12 cellular contexts compared by ENCODE assay signal in genomic region chr2:54092940-54093339, GRCh38. TPM values are rescaled to one million over a fixed set of nuclear protein-coding genes. Genes with fewer than 3 reads are reported as not detected.
A peak's percentile ranks its signal among the peaks of the same experiment; 100 is the strongest.
DNase-seq lines count a peak whose midpoint lies in the region; ATAC-seq, FAIRE-seq and TF ChIP-seq lines count a peak whose summit lies in the region.
"Had no signal": no experiment of that assay in that cellular context is flagged by ENCODE, and none has a peak within 500 bp of the region (broad histone marks: within the 10 kb centered on the region; RNA-seq: fewer than 3 reads in every experiment).

No MANE protein-coding gene starts in this region.

- no peak overlapping the region for H3K9ac ChIP-seq in GM12878 (ENCODE audit: control insufficient read depth, insufficient read depth, low read length)

- H3K4me3 ChIP-seq in GM12878 (no peak overlapping the region), prostate gland (no peak overlapping the region)

- peaks cover 3% of the 10 kb centered on the region for H3K36me3 Mint-ChIP-seq in chondrocyte (ENCODE audit: low read depth)

- DNase-seq in GM20000 (ENCODE audit: low spot score) (peak; percentile 31), GM12878 (ENCODE audit: low read depth, low spot score) (no peak), chondrocyte (ENCODE audit: low spot score) (no peak), prostate gland (ENCODE audit: low spot score) (no peak)
- DNase-seq in stimulated activated CD4-positive, alpha-beta T cell treated with anti-CD3 and anti-CD28 coated beads, Interleukin-4, amount 100 ng/mL, for 1 hour, result no peak
- DNase-seq: NCI-H82, retina had no signal

- SMC1A ChIA-PET in GM12878 (lab: Charles Lee; ENCODE audit: uncharacterized antibody, unreplicated experiment), result interaction anchor here (0.6 to 3.6 kb wide), 6 partner anchors 9 to 342 kb away, joined by 3 to 21 read pairs (median 3); no protein-coding TSS in a partner anchor

- ATAC-seq in GM18505 (IDR thresholded peaks at IDR 0.05; ENCODE audit: unreplicated experiment), result peak; percentile 57
- peak; percentile 63 for ATAC-seq in HG03175 (IDR thresholded peaks at IDR 0.05; ENCODE audit: unreplicated experiment)
- ATAC-seq in GM12878, result peak; percentile 74
- ATAC-seq in GM21737 (IDR thresholded peaks at IDR 0.05; ENCODE audit: unreplicated experiment), result no peak

- no peaks in the 10 kb centered on the region for H3K9me3 ChIP-seq in GM12878 (replicated peaks; ENCODE audit: control insufficient read depth, insufficient read depth, low read length)
- no peaks in the 10 kb centered on the region for H3K9me3 ChIP-seq in prostate gland

- no peak for TF ChIP-seq POLR2A in GM18505 (IDR thresholded peaks at IDR 0.05; ENCODE audit: borderline replicate concordance, extremely low read depth, insufficient read depth, insufficient read length)
- TF ChIP-seq POLR2A in GM12878 (IDR thresholded peaks at IDR 0.05; ENCODE audit: low read depth, low read length), result no peak
- TF ChIP-seq POLR2A in prostate gland (IDR thresholded peaks at IDR 0.05), result no peak

- no peaks in the 10 kb centered on the region for H3K27me3 Mint-ChIP-seq in chondrocyte (ENCODE audit: low read depth)
- H3K27me3 Mint-ChIP-seq: dendritic cell treated with granulocyte-macrophage colony-stimulating factor and Interleukin-4, amounts not matched to agents 40 ng/mL and 50 ng/mL, for 4 days had no signal

- H3K36me3 ChIP-seq in GM12878 (ENCODE audit: control insufficient read depth in 2 of 2, insufficient read depth in 2 of 2, low read length in 1 of 2), result no peaks in the 10 kb centered on the region
- no peaks in the 10 kb centered on the region for H3K36me3 ChIP-seq in prostate gland

- H3K27me3 ChIP-seq in GM12878 (replicated peaks in 1 of 2; ENCODE audit: control insufficient read depth in 2 of 2, insufficient read depth in 2 of 2, low read length in 1 of 2), result no peaks in the 10 kb centered on the region
- no peaks in the 10 kb centered on the region for H3K27me3 ChIP-seq in prostate gland (replicated peaks; ENCODE audit: insufficient read depth)

- peak; percentile 47 for FAIRE-seq in GM12878 (lab: Jason Lieb, UNC)
- FAIRE-seq: islet of Langerhans had no signal

- H3K27ac Mint-ChIP-seq in chondrocyte (ENCODE audit: unreplicated experiment), result no peak overlapping the region
- H3K27ac Mint-ChIP-seq: dendritic cell treated with granulocyte-macrophage colony-stimulating factor and Interleukin-4, amounts not matched to agents 40 ng/mL and 50 ng/mL, for 4 days had no signal

- H3K4me1 ChIP-seq in GM12878 (ENCODE audit: control insufficient read depth, insufficient read depth, low read length) (peaks cover 20% of the 10 kb centered on the region), prostate gland (replicated peaks) (no peaks in the 10 kb centered on the region)

- H4K20me1 ChIP-seq in GM12878 (ENCODE audit: control insufficient read depth, insufficient read depth), result no peaks in the 10 kb centered on the region

- RAD21 ChIA-PET in GM12878 (lab: Charles Lee; ENCODE audit: unreplicated experiment), result interaction anchor here (0.8 kb wide), 1 partner anchor 39 kb away, joined by 3 read pairs; no protein-coding TSS in a partner anchor

- CTCF ChIA-PET in GM12878 (lab: Yijun Ruan, JAX), result interaction anchor here (1.2 to 2.6 kb wide), 3 partner anchors 11 to 14 kb away, joined by 4 to 10 read pairs (median 7); no protein-coding TSS in a partner anchor

- no peak for TF ChIP-seq EP300 in GM12878 (IDR thresholded peaks at IDR 0.05; ENCODE audit: borderline replicate concordance in 1 of 2, control insufficient read depth in 1 of 2, low read depth in 2 of 2, low read length in 2 of 2)

- BruUV-seq in GM12878 (replicated peaks; lab: Mats Ljungman, UMichigan), result no TSS peak

- POLR2A ChIA-PET in GM12878 (lab: Charles Lee), result interaction anchor here (0.6 to 1.5 kb wide), 3 partner anchors 11 to 585 kb away, joined by 3 to 4 read pairs (median 3); no protein-coding TSS in a partner anchor

- WGBS in GM12878 (ENCODE audit: insufficient coverage, insufficient replicate concordance, low lambda C conversion rate, missing lambda C conversion rate), result 25% methylated on average over 4 of the region's 4 CpGs
- 49% methylated on average over 4 of the region's 4 CpGs for WGBS in prostate gland

- no peak overlapping the region for H3K4me3 Mint-ChIP-seq in chondrocyte (ENCODE audit: unreplicated experiment)
- H3K4me3 Mint-ChIP-seq: dendritic cell treated with granulocyte-macrophage colony-stimulating factor and Interleukin-4, amounts not matched to agents 40 ng/mL and 50 ng/mL, for 4 days had no signal

- in situ Hi-C loops in GM12878 (cut with MboI), result no loop called here

- H3K27ac ChIP-seq in GM12878 (ENCODE audit: control insufficient read depth, insufficient read depth) (peak overlapping the region; percentile 16; the same call in 1 of the 2 replicates), prostate gland (no peak overlapping the region)

- intact Hi-C loops in GM12878 (cut with micrococcal nuclease; ENCODE audit: unreplicated experiment), result loop anchor here (1.0 kb wide), 1 partner anchor 22 kb away; the partner anchor contains the start of gene ACYP2
- intact Hi-C loops in prostate gland (cut with DNase I), result no loop called here

- peak overlapping the region; percentile 73 for H2AFZ ChIP-seq in GM12878 (ENCODE audit: control insufficient read depth, low read depth, low read length)

- TF ChIP-seq RAD21 in GM12878 (IDR thresholded peaks at IDR 0.05; ENCODE audit: insufficient read depth, low read depth, low read length), result no peak

- no peaks in the 10 kb centered on the region for H3K4me1 Mint-ChIP-seq in chondrocyte (ENCODE audit: low read depth)

- no peaks in the 10 kb centered on the region for H3K9me3 Mint-ChIP-seq in chondrocyte (ENCODE audit: low read depth)
- H3K9me3 Mint-ChIP-seq: dendritic cell treated with granulocyte-macrophage colony-stimulating factor and Interleukin-4, amounts not matched to agents 40 ng/mL and 50 ng/mL, for 4 days had no signal

- TF ChIP-seq CTCF in GM20000 (IDR thresholded peaks at IDR 0.05; ENCODE audit: extremely low read depth, missing control alignments) (no peak), GM12878 (IDR thresholded peaks at IDR 0.05 in 2 of 3, conservative IDR thresholded peaks at IDR 0.05 in 1 of 3; ENCODE audit: control insufficient read depth in 2 of 3, extremely low read depth in 1 of 3, insufficient read depth in 1 of 3, low read depth in 3 of 3, low read length in 3 of 3) (no peak), chondrocyte (IDR thresholded peaks at IDR 0.05) (no peak), prostate gland (IDR thresholded peaks at IDR 0.05) (no peak)

- no peaks in the 10 kb centered on the region for H3K79me2 ChIP-seq in GM12878 (ENCODE audit: control insufficient read depth, insufficient read depth, low read length)

- peak overlapping the region; percentile 82 for H3K4me2 ChIP-seq in GM12878 (ENCODE audit: control insufficient read depth, insufficient read depth)

TF ChIP-seq in GM12878, 131 proteins besides CTCF, POLR2A, EP300 and RAD21:
- TF ChIP-seq STAT3 (IDR thresholded peaks at IDR 0.05; ENCODE audit: low read depth, low read length) (no peak), USF1 (IDR thresholded peaks at IDR 0.05; ENCODE audit: borderline replicate concordance, extremely low read length, insufficient read depth, low read depth, low read length) (no peak), EGR1 (IDR thresholded peaks at IDR 0.05; ENCODE audit: borderline replicate concordance in 1 of 2, low read depth in 2 of 2, low read length in 2 of 2) (no peak)

RNA-seq across cellular contexts. Expression of gene ACYP2, which starts 22.5 kb away (rescaled TPM):
- 18.2 and 20.2 TPM in 2 replicates for total RNA-seq in GM12878 (2013; cell fraction: nucleolus; rRNA removed)
- total RNA-seq in GM12878 (2014; rRNA removed) (4.1 and 4.7 TPM in 2 replicates), GM12878 (2014; rRNA removed; fragmentation: Illumina TruSeq; extraction: Trizol) (4.2 and 4.5 TPM in 2 replicates), GM12878 (2021) (6.2 and 9.0 TPM in 2 replicates), chondrocyte (6.5 to 9.1 TPM (median 7.7 TPM) in 3 replicates), prostate gland (10 to 100 TPM; 30.6 to 39.7 TPM)
- polyA plus RNA-seq in GM12878 (2011; ENCODE audit: low read depth), result 4.0 TPM
- polyA plus RNA-seq in GM12878 (2011; rRNA removed) (4.8 and 7.3 TPM in 2 replicates), GM12878 (2014; fragmentation: Illumina TruSeq; extraction: Trizol) (5.5 and 5.9 TPM in 2 replicates), GM12878 (2014; fragmentation: Nextera tagmentation; extraction: Ambion mirVana) (10 to 100 TPM; 11.3 to 11.7 TPM), GM12878 (2014; rRNA removed) (9.0 and 9.1 TPM in 2 replicates), GM12878 (2016; fragmentation: Nextera tagmentation; extraction: Ambion mirVana) (10 to 100 TPM; 15.1 to 16.3 TPM)
- polyA plus RNA-seq in GM12878 (2011; cell fraction: cytosol; rRNA removed), result 3.6 and 4.3 TPM in 2 replicates
- polyA plus RNA-seq in GM12878 (2011; cell fraction: nucleus; rRNA removed), result 2.7 and 2.8 TPM in 2 replicates
- polyA plus RNA-seq in GM12878 (2012), result 7.3 and 8.8 TPM in 2 replicates
- polyA minus RNA-seq in GM12878 (2011; rRNA and poly(A)+ RNA removed), result 1.9 and 2.3 TPM in 2 replicates
- polyA minus RNA-seq in GM12878 (2011; cell fraction: cytosol; rRNA and poly(A)+ RNA removed), result 1.1 and 1.3 TPM in 2 replicates
- polyA minus RNA-seq in GM12878 (2011; cell fraction: nucleus; rRNA and poly(A)+ RNA removed), result 3.4 and 5.4 TPM in 2 replicates
